In the genomic region with DNA sequence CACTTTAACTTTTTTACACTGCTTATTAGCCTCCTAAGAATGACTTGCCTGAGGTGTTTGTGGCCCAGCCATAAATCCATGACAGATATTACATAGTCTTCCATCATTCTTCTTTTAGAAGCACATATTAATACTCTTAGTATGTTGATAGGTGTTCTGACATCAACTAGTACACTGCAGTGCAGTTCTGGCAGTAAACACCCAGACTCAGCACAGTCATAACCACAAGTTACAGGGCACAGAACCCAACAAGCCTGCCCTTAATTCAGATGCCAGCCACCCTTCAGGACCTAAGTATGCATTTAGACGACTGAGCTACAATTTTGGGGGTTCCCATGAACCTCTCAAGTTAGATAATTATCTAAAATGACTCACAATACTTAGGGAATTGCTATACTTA, we compare ENCODE assay signal across 35 cellular contexts. TPM values are rescaled to one million over a fixed set of nuclear protein-coding genes. Genes with fewer than 3 reads are reported as not detected.
"Had no signal": no experiment of that assay in that cellular context is flagged by ENCODE, and none has a peak within 500 bp of the region (broad histone marks: within the 10 kb centered on the region; RNA-seq: fewer than 3 reads in every experiment).

No MANE protein-coding gene starts in this region.

- H3K4me3 Mint-ChIP-seq: activated B cell treated with CpG ODN at 0.5 μM for 24 hours; activated CD4-positive, alpha-beta memory T cell treated with anti-CD3 and anti-CD28 coated beads for 36 hours; activated CD8-positive, alpha-beta memory T cell treated with anti-CD3 and anti-CD28 coated beads, Interleukin-2, amount 10 ng/mL, durations not matched to agents 7 days and 5 days; activated naive CD4-positive, alpha-beta T cell treated with anti-CD3 and anti-CD28 coated beads, Interleukin-2, amount 50 U/mL, for 24 hours; activated naive CD8-positive, alpha-beta T cell treated with anti-CD3 and anti-CD28 coated beads, Interleukin-2, amount 10 ng/mL, durations not matched to agents 7 days and 5 days; activated T-cell treated with anti-CD3 and anti-CD28 coated beads, Interleukin-2, amount 50 U/mL, for 72 hours; activated T-helper 17 cell treated with anti-CD3 and anti-CD28 coated beads, Interleukin-2, amount 50 U/mL, for 72 hours; T-cell; T-helper 17 cell had no signal

- H3K4me1 Mint-ChIP-seq: activated B cell treated with CpG ODN at 0.5 μM for 24 hours; activated CD8-positive, alpha-beta memory T cell treated with anti-CD3 and anti-CD28 coated beads, Interleukin-2, amount 10 ng/mL, durations not matched to agents 7 days and 5 days; activated naive CD4-positive, alpha-beta T cell treated with anti-CD3 and anti-CD28 coated beads, Interleukin-2, amount 50 U/mL, for 24 hours; activated naive CD8-positive, alpha-beta T cell treated with anti-CD3 and anti-CD28 coated beads, Interleukin-2, amount 10 ng/mL, durations not matched to agents 7 days and 5 days; activated T-helper 17 cell treated with anti-CD3 and anti-CD28 coated beads, Interleukin-2, amount 50 U/mL, for 72 hours; T-cell; T-helper 17 cell had no signal

- H3K4me3 ChIP-seq: body of pancreas, breast epithelium, MG63, Peyer's patch had no signal

- H3K27ac ChIP-seq: body of pancreas, KMS-11, Peyer's patch, VCaP had no signal

- DNase-seq: activated B cell treated with CpG ODN at 0.5 μM for 24 hours; activated CD4-positive, alpha-beta memory T cell treated with anti-CD3 and anti-CD28 coated beads for 36 hours; activated CD4-positive, alpha-beta T cell treated with anti-CD3 and anti-CD28 coated beads for 4 hours; activated CD4-positive, alpha-beta T cell treated with anti-CD3 and anti-CD28 coated beads, Interleukin-2, amount 50 U/mL, for 1 hour; activated CD4-positive, CD25-positive, alpha-beta regulatory T cell treated with anti-CD3 and anti-CD28 coated beads, Interleukin-2, amount 50 U/mL, for 72 hours; activated CD8-positive, alpha-beta memory T cell treated with anti-CD3 and anti-CD28 coated beads for 24 hours; activated CD8-positive, alpha-beta memory T cell treated with anti-CD3 and anti-CD28 coated beads, Interleukin-2, amount 10 ng/mL, durations not matched to agents 7 days and 5 days; activated CD8-positive, alpha-beta memory T cell treated with anti-CD3 and anti-CD28 coated beads, Interleukin-2, amount 50 U/mL, for 48 hours; activated effector memory CD4-positive, alpha-beta T cell treated with anti-CD3 and anti-CD28 coated beads, Interleukin-2, amount 50 U/mL, for 16 hours; activated naive CD4-positive, alpha-beta T cell; activated naive CD8-positive, alpha-beta T cell treated with anti-CD3 and anti-CD28 coated beads, Interleukin-2, amount 10 ng/mL, durations not matched to agents 7 days and 5 days; activated T-cell treated with anti-CD3 and anti-CD28 coated beads, Interleukin-2, amount 50 U/mL, for 72 hours; body of pancreas; NCI-H1092; NCI-H146; NCI-H187; NCI-H2029 treated with DMSO at 0.1 percent for 48 hours; NCI-H2107; NCI-H2171; NCI-H510A; NCI-H526; NCI-H748 treated with DMSO at 0.1 percent for 48 hours; NK-92 treated with Interleukin-12 subunit alpha and Interleukin-12 subunit beta, amount 100 ng/mL, for 24 hours; Peyer's patch; RPMI8226; SHP77 treated with DMSO at 0.1 percent for 48 hours; T-cell; T-helper 17 cell had no signal

- H3K9me3 ChIP-seq: body of pancreas, breast epithelium, MG63, Peyer's patch had no signal

- H3K9ac ChIP-seq: KMS-11 had no signal

- H3K27ac Mint-ChIP-seq: activated B cell treated with CpG ODN at 0.5 μM for 24 hours; activated CD4-positive, alpha-beta memory T cell treated with anti-CD3 and anti-CD28 coated beads for 36 hours; activated CD8-positive, alpha-beta memory T cell treated with anti-CD3 and anti-CD28 coated beads, Interleukin-2, amount 10 ng/mL, durations not matched to agents 7 days and 5 days; activated naive CD4-positive, alpha-beta T cell treated with anti-CD3 and anti-CD28 coated beads, Interleukin-2, amount 50 U/mL, for 24 hours; activated naive CD8-positive, alpha-beta T cell treated with anti-CD3 and anti-CD28 coated beads, Interleukin-2, amount 10 ng/mL, durations not matched to agents 7 days and 5 days; activated T-cell treated with anti-CD3 and anti-CD28 coated beads, Interleukin-2, amount 50 U/mL, for 72 hours; activated T-helper 17 cell treated with anti-CD3 and anti-CD28 coated beads, Interleukin-2, amount 50 U/mL, for 72 hours; T-cell; T-helper 17 cell had no signal

- H3K36me3 Mint-ChIP-seq: activated CD4-positive, alpha-beta memory T cell treated with anti-CD3 and anti-CD28 coated beads for 36 hours; activated CD8-positive, alpha-beta memory T cell treated with anti-CD3 and anti-CD28 coated beads, Interleukin-2, amount 10 ng/mL, durations not matched to agents 7 days and 5 days; activated naive CD4-positive, alpha-beta T cell treated with anti-CD3 and anti-CD28 coated beads, Interleukin-2, amount 50 U/mL, for 24 hours; activated naive CD8-positive, alpha-beta T cell treated with anti-CD3 and anti-CD28 coated beads, Interleukin-2, amount 10 ng/mL, durations not matched to agents 7 days and 5 days; T-cell had no signal

- H3K4me1 ChIP-seq: body of pancreas, breast epithelium, Peyer's patch had no signal

- H3K9me3 Mint-ChIP-seq: activated B cell treated with CpG ODN at 0.5 μM for 24 hours; activated CD4-positive, alpha-beta memory T cell treated with anti-CD3 and anti-CD28 coated beads for 36 hours; activated naive CD4-positive, alpha-beta T cell treated with anti-CD3 and anti-CD28 coated beads, Interleukin-2, amount 50 U/mL, for 24 hours; activated naive CD8-positive, alpha-beta T cell treated with anti-CD3 and anti-CD28 coated beads, Interleukin-2, amount 10 ng/mL, durations not matched to agents 7 days and 5 days; activated T-cell treated with anti-CD3 and anti-CD28 coated beads, Interleukin-2, amount 50 U/mL, for 72 hours; T-cell had no signal

- H3K36me3 ChIP-seq: breast epithelium, MG63, Peyer's patch had no signal

- H3K27me3 Mint-ChIP-seq: activated B cell treated with CpG ODN at 0.5 μM for 24 hours; activated CD8-positive, alpha-beta memory T cell treated with anti-CD3 and anti-CD28 coated beads, Interleukin-2, amount 10 ng/mL, durations not matched to agents 7 days and 5 days; activated naive CD4-positive, alpha-beta T cell treated with anti-CD3 and anti-CD28 coated beads, Interleukin-2, amount 50 U/mL, for 24 hours; T-cell; T-helper 17 cell had no signal

- H3K27me3 ChIP-seq: body of pancreas, breast epithelium, MG63, Peyer's patch had no signal

- ATAC-seq: activated CD8-positive, alpha-beta memory T cell treated with anti-CD3 and anti-CD28 coated beads, Interleukin-2, amount 10 ng/mL, durations not matched to agents 7 days and 5 days; activated T-cell treated with anti-CD3 and anti-CD28 coated beads, Interleukin-2, amount 50 U/mL, for 72 hours; activated T-helper 17 cell treated with anti-CD3 and anti-CD28 coated beads, Interleukin-2, amount 50 U/mL, for 72 hours; body of pancreas; SK-N-SH treated with all-trans-retinoic acid at 6 μM for 48 hours; T-cell; T-helper 17 cell had no signal

- H3K4me2 ChIP-seq: KMS-11 had no signal

RNA-seq across cellular contexts. Expression of gene GUCY1B1, which starts 36.5 kb away (rescaled TPM):
- total RNA-seq: activated naive CD8-positive, alpha-beta T cell treated with anti-CD3 and anti-CD28 coated beads, Interleukin-2, amount 10 ng/mL, durations not matched to agents 7 days and 5 days had no signal

RNA-seq across cellular contexts. Expression of gene GUCY1A1, which starts 55.7 kb away (rescaled TPM):
- total RNA-seq: activated CD4-positive, alpha-beta memory T cell treated with anti-CD3 and anti-CD28 coated beads for 36 hours; activated naive CD8-positive, alpha-beta T cell treated with anti-CD3 and anti-CD28 coated beads, Interleukin-2, amount 10 ng/mL, durations not matched to agents 7 days and 5 days; activated T-helper 17 cell treated with anti-CD3 and anti-CD28 coated beads, Interleukin-2, amount 50 U/mL, for 72 hours had no signal
